8 cellular contexts compared by ENCODE assay signal in the genomic region with DNA sequence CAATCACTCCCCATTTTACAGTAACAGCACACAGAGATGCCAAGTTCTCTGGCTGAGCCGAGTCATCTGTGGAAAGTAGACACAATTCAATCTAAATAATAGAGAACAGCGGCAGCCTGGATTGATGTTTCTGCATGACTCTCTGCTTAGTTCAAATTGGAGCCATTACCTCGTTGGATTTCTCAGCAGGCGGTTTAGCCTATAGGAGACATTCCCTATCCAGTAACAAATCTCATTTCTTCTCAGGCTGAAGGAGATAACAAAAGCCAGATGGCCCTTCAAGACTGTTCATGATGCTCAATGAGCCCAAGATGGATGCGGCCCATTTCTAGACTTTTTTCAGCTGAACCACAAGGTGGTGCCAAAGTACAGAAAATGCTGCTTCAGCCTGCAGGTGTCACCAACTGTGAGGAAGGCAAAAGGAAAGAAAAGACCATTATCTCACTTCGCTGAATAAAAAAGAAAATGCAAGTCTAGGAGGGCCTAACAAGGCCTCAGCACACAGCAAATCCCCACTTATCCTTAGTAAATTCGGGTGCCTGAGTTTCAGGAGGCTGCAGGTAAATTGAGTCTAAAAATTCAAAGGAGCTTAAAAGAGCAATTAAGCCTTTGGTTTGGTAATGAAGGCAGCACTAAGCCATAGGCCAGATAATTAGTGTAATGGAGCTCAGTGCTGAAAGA.
DNase-seq lines count a peak whose midpoint lies in the region; ATAC-seq and TF ChIP-seq lines count a peak whose summit lies in the region.

No MANE protein-coding gene starts in this region.

- no peak for TF ChIP-seq CTCF in GM20000 (IDR thresholded peaks at IDR 0.05; ENCODE audit: extremely low read depth, missing control alignments)
- peak; percentile 91 for TF ChIP-seq CTCF in foreskin keratinocyte (conservative IDR thresholded peaks at IDR 0.05)

- no peaks in the 10 kb centered on the region for H3K4me1 ChIP-seq in foreskin keratinocyte

- intact Hi-C loops in posterior vena cava (cut with DNase I): loop anchor here (2.0 to 10.0 kb wide), 7 partner anchors 179 to 579 kb away; a partner anchor contains a TSS

- ATAC-seq in HG03565 (IDR thresholded peaks at IDR 0.05; ENCODE audit: unreplicated experiment): peak; percentile 76
- peak; percentile 77 for ATAC-seq in foreskin keratinocyte

- DNase-seq in Daoy (ENCODE audit: low read depth) (peak; percentile 39), GM20000 (ENCODE audit: low spot score) (peak; percentile 55), NCI-H774 (lab: John Stamatoyannopoulos, UW) (peak; percentile 65), foreskin keratinocyte (peak in 1 of 2 donors; percentile 49), non-pigmented ciliary epithelial cell (ENCODE audit: low read depth) (peak; percentile 52), posterior vena cava (ENCODE audit: low spot score) (no peak)
- peak; percentile 31 to 46 for DNase-seq in activated T-cell treated with anti-CD3 and anti-CD28 coated beads, Interleukin-2, amount 50 U/mL, for 48 hours

- H3K27ac ChIP-seq in foreskin keratinocyte: no peak overlapping the region

- peaks cover 3% of the 10 kb centered on the region for H3K27me3 ChIP-seq in foreskin keratinocyte
